In genomic region chr15:72365844-72366243, GRCh38 we compare ENCODE assay signal across 9 cellular contexts. TPM values are rescaled to one million over a fixed set of nuclear protein-coding genes. Genes with fewer than 3 reads are reported as not detected.
DNase-seq lines count a peak whose midpoint lies in the region; ATAC-seq and TF ChIP-seq lines count a peak whose summit lies in the region.
"Had no signal": no experiment of that assay in that cellular context is flagged by ENCODE, and none has a peak within 500 bp of the region (broad histone marks: within the 10 kb centered on the region; RNA-seq: fewer than 3 reads in every experiment).

No MANE protein-coding gene starts in this region.

- peaks cover 39 to 56% of the 10 kb centered on the region in 2 donors for H3K4me1 Mint-ChIP-seq in immature natural killer cell

- H3K27ac Mint-ChIP-seq in immature natural killer cell, result peak overlapping the region; percentile 8 to 62 (median 32)

- H3K36me3 ChIP-seq in Loucy (ENCODE audit: insufficient read depth, low read length), result no peaks in the 10 kb centered on the region
- peaks cover 3% of the 10 kb centered on the region for H3K36me3 ChIP-seq in MG63

- H3K27me3 Mint-ChIP-seq in immature natural killer cell (ENCODE audit: low read depth in 3 of 3), result no peaks in the 10 kb centered on the region

- peak; percentile 43 to 56 (median 46) for DNase-seq in immature natural killer cell
- DNase-seq in iPS-NIHi11 (ENCODE audit: low spot score), result no peak
- no peak for DNase-seq in NCI-H2081 (lab: John Stamatoyannopoulos, UW)
- DNase-seq in MG63, result no peak
- no peak for DNase-seq in D341Med (ENCODE audit: low spot score)

- no peak for TF ChIP-seq CTCF in Loucy (conservative IDR thresholded peaks at IDR 0.05; ENCODE audit: low read length)

- peaks cover 11% of the 10 kb centered on the region for H3K4me1 ChIP-seq in Loucy (ENCODE audit: insufficient read depth, low read length, poor library complexity, severe bottlenecking)

- H3K79me2 ChIP-seq in Loucy (ENCODE audit: insufficient read depth, low read length), result no peaks in the 10 kb centered on the region; the same call in 1 of the 2 replicates

- ATAC-seq in GM18508 (IDR thresholded peaks at IDR 0.05; ENCODE audit: insufficient read depth, unreplicated experiment), result peak; percentile 82
- ATAC-seq in GM21619 (IDR thresholded peaks at IDR 0.05; ENCODE audit: unreplicated experiment), result peak; percentile 95

- H2AFZ ChIP-seq in Loucy (ENCODE audit: low read length), result no peak overlapping the region

- peaks cover 0 to 5% (median 3%) of the 10 kb centered on the region in 3 donors for H3K36me3 Mint-ChIP-seq in immature natural killer cell

- peak overlapping the region in 3 of 5 donors; percentile 0 to 11 (median 6) for H3K4me3 Mint-ChIP-seq in immature natural killer cell

- H3F3A ChIP-seq in Loucy (ENCODE audit: low read depth), result peaks cover 4% of the 10 kb centered on the region; the same call in 1 of the 2 replicates

- H3K9me3 Mint-ChIP-seq in immature natural killer cell, result no peaks in the 10 kb centered on the region

- peaks cover 33% of the 10 kb centered on the region for H4K20me1 ChIP-seq in Loucy (ENCODE audit: insufficient read depth, low read length, poor library complexity, severe bottlenecking)

- peak overlapping the region; percentile 33 for H3K4me2 ChIP-seq in Loucy (ENCODE audit: low read depth, low read length, poor library complexity, severe bottlenecking)

- no peak overlapping the region for H3K4me3 ChIP-seq in Loucy (ENCODE audit: low read length, poor library complexity, severe bottlenecking)
- no peak overlapping the region for H3K4me3 ChIP-seq in MG63

- H3K9ac ChIP-seq in Loucy (ENCODE audit: low read depth, low read length, poor library complexity, severe bottlenecking), result no peak overlapping the region

- peaks cover 11% of the 10 kb centered on the region for H3K27me3 ChIP-seq in Loucy (ENCODE audit: insufficient read depth, low read length, poor library complexity, severe bottlenecking)
- no peaks in the 10 kb centered on the region for H3K27me3 ChIP-seq in MG63

- no peaks in the 10 kb centered on the region for H3K9me3 ChIP-seq in Loucy (ENCODE audit: insufficient read depth, low read depth, low read length)
- no peaks in the 10 kb centered on the region for H3K9me3 ChIP-seq in MG63

- no peaks in the 10 kb centered on the region for H3K9me2 ChIP-seq in Loucy (replicated peaks; ENCODE audit: low read depth, low read length)

RNA-seq across cellular contexts. Expression of gene HEXA, which starts 10.0 kb away (rescaled TPM):
- 100 to 1,000 TPM; 172 to 251 (median 195) TPM for polyA plus RNA-seq in immature natural killer cell
- 93.1 and 153 TPM in 2 replicates for total RNA-seq in MG63 (2014; rRNA removed; shearing (Covaris generic); ENCODE audit: low replicate concordance)

RNA-seq across cellular contexts. Expression of gene TMEM202, which starts 32.3 kb away (rescaled TPM):
- not detected for polyA plus RNA-seq in immature natural killer cell
- not detected in 2 replicates for total RNA-seq in MG63 (2014; rRNA removed; shearing (Covaris generic); ENCODE audit: low replicate concordance)
- total RNA-seq: skeletal muscle tissue had no signal

RNA-seq across cellular contexts. Expression of gene CELF6, which starts 45.9 kb away (rescaled TPM):
- under 1 TPM in 1 of 3 donors, not detected in 2; 0.13 TPM for polyA plus RNA-seq in immature natural killer cell
- total RNA-seq in MG63 (2014; rRNA removed; shearing (Covaris generic); ENCODE audit: low replicate concordance), result 1.1 TPM in 1 of 2 replicates, not detected in the other

Comparison
In these comparisons a context has a peak if more than half of its experiments do, and no peak if none do; other contexts are left out.
1. DNase-seq: peak in immature natural killer cell (3 of 3); none in iPS-NIHi11 (single experiment), NCI-H2081 (0 of 2), MG63 (single experiment) and D341Med (single experiment).